Comparison of ENCODE assay signal across 11 cellular contexts in the genomic region with DNA sequence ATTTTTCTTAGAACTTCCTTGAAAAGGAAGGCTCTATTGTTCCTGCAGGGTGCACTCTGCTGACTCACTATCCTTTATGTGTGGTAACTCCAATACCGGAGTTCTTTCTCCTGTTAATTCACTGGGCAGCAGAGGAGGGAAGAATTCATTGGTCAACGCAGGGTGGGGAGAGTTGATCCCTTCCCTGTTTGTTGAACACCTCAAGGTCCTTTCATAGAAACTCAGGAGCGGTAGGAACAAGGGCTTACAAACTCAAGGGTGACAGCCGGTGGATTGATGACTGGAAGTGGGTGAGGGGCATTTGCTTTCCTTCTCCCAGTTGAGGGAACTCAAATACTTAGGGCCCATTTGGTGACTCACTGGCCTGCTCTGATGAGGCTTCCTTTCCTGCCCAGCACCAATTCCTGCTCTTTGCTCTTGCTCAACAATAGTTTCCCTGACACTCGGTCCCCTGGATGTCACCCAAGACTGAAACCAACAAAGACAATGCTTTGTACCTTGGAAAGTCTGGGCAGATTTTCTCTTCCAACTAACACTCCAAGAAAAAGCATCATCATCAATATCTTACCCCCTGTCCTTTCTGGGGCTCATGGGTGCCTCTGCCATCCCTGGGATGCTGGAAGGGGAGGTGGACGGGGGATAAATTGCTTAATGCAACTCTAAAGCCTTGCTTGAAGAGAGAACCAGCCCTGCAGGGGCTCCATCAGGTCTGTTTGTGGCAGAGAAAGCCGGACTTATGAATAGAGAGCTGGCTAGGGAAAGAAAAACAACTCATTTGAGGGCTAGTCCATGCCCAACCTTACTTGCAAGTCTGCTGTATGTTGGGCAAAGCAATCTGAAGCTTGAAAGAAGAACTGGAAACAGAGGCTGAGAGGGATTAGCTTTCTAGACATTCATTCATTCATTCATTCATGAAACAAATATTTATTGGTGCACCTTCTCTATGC. TPM values are rescaled to one million over a fixed set of nuclear protein-coding genes. Genes with fewer than 3 reads are reported as not detected.
DNase-seq lines count a peak whose midpoint lies in the region; ATAC-seq, FAIRE-seq and TF ChIP-seq lines count a peak whose summit lies in the region.
"Had no signal": no experiment of that assay in that cellular context is flagged by ENCODE, and none has a peak within 500 bp of the region (broad histone marks: within the 10 kb centered on the region; RNA-seq: fewer than 3 reads in every experiment).

No MANE protein-coding gene starts in this region.

- TF ChIP-seq RAD21 in A549 (conservative IDR thresholded peaks at IDR 0.05 in 1 of 2, IDR thresholded peaks at IDR 0.05 in 1 of 2), result no peak; a peak in 1 of 5 replicates

- H3K4me3 ChIP-seq in A549 (no peak overlapping the region), body of pancreas (no peak overlapping the region), kidney epithelial cell (ENCODE audit: low read depth, low read length) (no peak overlapping the region), OCI-LY7 (ENCODE audit: low read depth, low read length, poor library complexity, severe bottlenecking) (no peak overlapping the region)

- H3K79me2 ChIP-seq in OCI-LY7 (ENCODE audit: insufficient read depth, low read depth, low read length), result no peaks in the 10 kb centered on the region

- H3K27me3 ChIP-seq in body of pancreas, result no peaks in the 10 kb centered on the region
- no peaks in the 10 kb centered on the region for H3K27me3 ChIP-seq in kidney epithelial cell (ENCODE audit: control insufficient read depth, insufficient read depth, low read length)

- in situ Hi-C loops in GM13977 (cut with MboI; ENCODE audit: low pct_unique_long_range_greater_than_20kb, low sequenced_read_pairs, unreplicated experiment), result no loop called here

- H3K27ac Mint-ChIP-seq in osteocyte (ENCODE audit: unreplicated experiment), result no peak overlapping the region
- H3K27ac Mint-ChIP-seq in glutamatergic neuron (ENCODE audit: unreplicated experiment), result no peak overlapping the region
- H3K27ac Mint-ChIP-seq: CD4-positive, alpha-beta T cell had no signal

- no peaks in the 10 kb centered on the region for H4K20me1 ChIP-seq in OCI-LY7 (ENCODE audit: insufficient read depth, low read length)

- peak; percentile 87 to 90 for ATAC-seq in A549
- ATAC-seq in body of pancreas, result peak; percentile 74

- H2AFZ ChIP-seq in OCI-LY7 (ENCODE audit: low read length), result no peak overlapping the region

- no peaks in the 10 kb centered on the region for H3K9me3 Mint-ChIP-seq in osteocyte (ENCODE audit: unreplicated experiment)
- H3K9me3 Mint-ChIP-seq in glutamatergic neuron (ENCODE audit: unreplicated experiment), result peaks cover 3% of the 10 kb centered on the region
- H3K9me3 Mint-ChIP-seq: CD4-positive, alpha-beta T cell had no signal

- no peaks in the 10 kb centered on the region for H3K4me1 Mint-ChIP-seq in osteocyte (ENCODE audit: unreplicated experiment)
- H3K4me1 Mint-ChIP-seq in glutamatergic neuron (ENCODE audit: low read depth, unreplicated experiment), result peaks cover 3% of the 10 kb centered on the region

- POLR2A ChIA-PET in A549 (lab: Yijun Ruan, JAX) (no interaction called here), OCI-LY7 (lab: Charles Lee) (no interaction called here)

- CTCF ChIA-PET in A549 (lab: Yijun Ruan, JAX) (interaction anchor here (0.9 to 23.3 kb wide), 4 partner anchors 11 to 142 kb away, joined by 3 to 822 read pairs (median 26); no protein-coding TSS in a partner anchor), OCI-LY7 (lab: Charles Lee; ENCODE audit: unreplicated experiment) (no interaction called here)

- DNase-seq in A549 (ENCODE audit: low read depth in 1 of 2, low spot score in 1 of 2) (peak; percentile 89 to 91), HK-2 (ENCODE audit: unreplicated experiment) (peak; percentile 54), body of pancreas (peak; percentile 39 to 73 (median 51)), kidney epithelial cell (ENCODE audit: low read depth) (peak; percentile 56), osteocyte (ENCODE audit: extremely low spot score, unreplicated experiment) (no peak), GM13977 (ENCODE audit: low spot score) (no peak), glutamatergic neuron (no peak), OCI-LY7 (ENCODE audit: low spot score) (no peak)
- DNase-seq: CD4-positive, alpha-beta T cell; NCI-H1930 had no signal

- no peak for TF ChIP-seq CTCF in A549 (IDR thresholded peaks at IDR 0.05)
- no peak for TF ChIP-seq CTCF in body of pancreas (IDR thresholded peaks at IDR 0.05)
- TF ChIP-seq CTCF in kidney epithelial cell (IDR thresholded peaks at IDR 0.05; ENCODE audit: insufficient read depth, low read length, poor library complexity, severe bottlenecking), result no peak
- TF ChIP-seq CTCF in osteocyte (IDR thresholded peaks at IDR 0.05), result no peak
- TF ChIP-seq CTCF in GM13977 (IDR thresholded peaks at IDR 0.05; ENCODE audit: extremely low read depth, insufficient read depth, missing control alignments), result no peak
- TF ChIP-seq CTCF in glutamatergic neuron (IDR thresholded peaks at IDR 0.05; ENCODE audit: partially characterized antibody, unreplicated experiment), result no peak
- no peak for TF ChIP-seq CTCF in OCI-LY7 (conservative IDR thresholded peaks at IDR 0.05; ENCODE audit: low read length)

- peaks cover 12% of the 10 kb centered on the region for H3K27me3 Mint-ChIP-seq in osteocyte (ENCODE audit: unreplicated experiment)
- H3K27me3 Mint-ChIP-seq in glutamatergic neuron (ENCODE audit: unreplicated experiment), result peaks cover 4% of the 10 kb centered on the region

- TF ChIP-seq POLR2A in A549 (IDR thresholded peaks at IDR 0.05; ENCODE audit: low read length) (no peak), body of pancreas (IDR thresholded peaks at IDR 0.05) (no peak)

- BruUV-seq in OCI-LY7 (replicated peaks; lab: Mats Ljungman, UMichigan), result no TSS peak

- FAIRE-seq in A549 (lab: Jason Lieb, UNC), result no peak
- FAIRE-seq: frontal cortex had no signal

- WGBS in A549 (ENCODE audit: missing lambda C conversion rate), result 27% methylated on average over 7 of the region's 7 CpGs
- WGBS in body of pancreas, 2 donors, result 58 to 67% methylated on average over 7 of the region's 7 CpGs

- no peaks in the 10 kb centered on the region for H3K9me2 ChIP-seq in OCI-LY7 (ENCODE audit: insufficient read depth, low read length)

- H3K27ac ChIP-seq in A549, result peak overlapping the region; percentile 84 to 93
- peak overlapping the region; percentile 50 to 77 (median 62) for H3K27ac ChIP-seq in body of pancreas
- no peak overlapping the region for H3K27ac ChIP-seq in OCI-LY7 (ENCODE audit: low read depth, low read length, poor library complexity, severe bottlenecking)

- H3K36me3 ChIP-seq in body of pancreas (replicated peaks in 1 of 2; ENCODE audit: insufficient read depth in 1 of 2, low read depth in 2 of 2) (no peaks in the 10 kb centered on the region), kidney epithelial cell (ENCODE audit: control insufficient read depth, insufficient read depth, low read length) (no peaks in the 10 kb centered on the region), OCI-LY7 (ENCODE audit: insufficient read depth, low read length) (no peaks in the 10 kb centered on the region)

- H3K4me3 Mint-ChIP-seq in osteocyte (ENCODE audit: unreplicated experiment) (no peak overlapping the region), glutamatergic neuron (ENCODE audit: unreplicated experiment) (no peak overlapping the region)
- H3K4me3 Mint-ChIP-seq: CD4-positive, alpha-beta T cell had no signal

- H3K4me2 ChIP-seq in A549, result peak overlapping the region; percentile 65
- H3K4me2 ChIP-seq in OCI-LY7 (ENCODE audit: low read length), result no peak overlapping the region

- no peaks in the 10 kb centered on the region for H3K36me3 Mint-ChIP-seq in osteocyte (ENCODE audit: unreplicated experiment)
- H3K36me3 Mint-ChIP-seq in glutamatergic neuron (ENCODE audit: unreplicated experiment), result no peaks in the 10 kb centered on the region

- intact Hi-C loops in body of pancreas (cut with DNase I) (no loop called here), OCI-LY7 (cut with micrococcal nuclease; ENCODE audit: unreplicated experiment) (no loop called here)

- H3K4me1 ChIP-seq in A549, result peaks cover 60% of the 10 kb centered on the region
- H3K4me1 ChIP-seq in body of pancreas, result peaks cover 26% of the 10 kb centered on the region
- H3K4me1 ChIP-seq in OCI-LY7 (ENCODE audit: insufficient read depth, low read length, poor library complexity, severe bottlenecking), result no peaks in the 10 kb centered on the region

- no peaks in the 10 kb centered on the region for H3K9me3 ChIP-seq in A549
- H3K9me3 ChIP-seq in body of pancreas, result no peaks in the 10 kb centered on the region
- no peaks in the 10 kb centered on the region for H3K9me3 ChIP-seq in OCI-LY7 (ENCODE audit: low read length)

- TF ChIP-seq EP300 in A549 (IDR thresholded peaks at IDR 0.05), result peak in 1 of 2 experiments; percentile 38; a peak in 1 of 5 replicates

TF ChIP-seq in A549, 52 proteins besides CTCF, POLR2A, EP300 and RAD21:
- TF ChIP-seq JUNB (IDR thresholded peaks at IDR 0.05), result peak; percentile 51; the same call in 1 of the 2 replicates
- no peak for TF ChIP-seq RCOR1 (IDR thresholded peaks at IDR 0.05; ENCODE audit: low read depth, low read length)
- TF ChIP-seq, protein P1, sequence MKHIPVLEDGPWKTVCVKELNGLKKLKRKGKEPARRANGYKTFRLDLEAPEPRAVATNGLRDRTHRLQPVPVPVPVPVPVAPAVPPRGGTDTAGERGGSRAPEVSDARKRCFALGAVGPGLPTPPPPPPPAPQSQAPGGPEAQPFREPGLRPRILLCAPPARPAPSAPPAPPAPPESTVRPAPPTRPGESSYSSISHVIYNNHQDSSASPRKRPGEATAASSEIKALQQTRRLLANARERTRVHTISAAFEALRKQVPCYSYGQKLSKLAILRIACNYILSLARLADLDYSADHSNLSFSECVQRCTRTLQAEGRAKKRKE (CRISPR knock-in tag; IDR thresholded peaks at IDR 0.05; ENCODE audit: low read depth), result no peak
- peak; percentile 67 for TF ChIP-seq MAFK (IDR thresholded peaks at IDR 0.05; ENCODE audit: partially characterized antibody)
- peak; percentile 39 to 55; a peak in 3 of 4 replicates for TF ChIP-seq CEBPB (IDR thresholded peaks at IDR 0.05)
- TF ChIP-seq FOSL2 (IDR thresholded peaks at IDR 0.05), result peak; percentile 44; the same call in 1 of the 2 replicates
- TF ChIP-seq FOSL2 (CRISPR knock-in tag; IDR thresholded peaks at IDR 0.05), result peak; percentile 59
- TF ChIP-seq HOXB5 (CRISPR knock-in tag; IDR thresholded peaks at IDR 0.05), result peak; percentile 85
- TF ChIP-seq JUN (IDR thresholded peaks at IDR 0.05), result peak; percentile 37 to 76; a peak in 4 of 5 replicates
TF ChIP-seq in A549: peak in this region for 6.

RNA-seq across cellular contexts. Expression of gene SLC26A9, which starts 9.3 kb away (rescaled TPM):
- polyA plus RNA-seq in A549 (2011; rRNA removed) (0.98 and 1.1 TPM in 2 replicates), A549 (2017; fragmentation: RNase III; extraction: RNeasy Plus Mini Kit Qiagen cat#74134 plus additional on column Dnase treatment) (0.14 to 0.18 TPM (median 0.16 TPM) in 3 replicates)
- 0.19 and 0.30 TPM in 2 replicates for polyA plus RNA-seq in A549 (2012; cell fraction: cytosol; rRNA removed)
- polyA plus RNA-seq in A549 (2012; cell fraction: nucleus; rRNA removed), result 0.50 and 0.76 TPM in 2 replicates
- polyA minus RNA-seq in A549 (2011; rRNA and poly(A)+ RNA removed), result 1.1 and 1.3 TPM in 2 replicates
- total RNA-seq in body of pancreas (1 to 10 TPM in 1 of 2 donors, under 1 TPM in 1; 0.78 to 1.6 TPM), kidney epithelial cell (not detected in 2 replicates), osteocyte (not detected in 2 replicates), glutamatergic neuron (ENCODE audit: unreplicated experiment) (not detected), OCI-LY7 (2022) (not detected in 2 replicates)
- not detected in 2 replicates for total RNA-seq in OCI-LY7 (2014; rRNA removed; shearing (Covaris generic))
- total RNA-seq: CD4-positive, alpha-beta T cell; frontal cortex had no signal

Comparison
In these comparisons a context has a peak if more than half of its experiments do, and no peak if none do; other contexts are left out.
1. DNase-seq: peak in A549 (2 of 2), HK-2 (single experiment), body of pancreas (4 of 4) and kidney epithelial cell (single experiment); none in osteocyte (single experiment), GM13977 (single experiment), glutamatergic neuron (single experiment) and OCI-LY7 (single experiment).